23 cellular contexts compared by ENCODE assay signal in genomic region chr22:34319346-34319745, GRCh38.
"Had no signal": no experiment of that assay in that cellular context is flagged by ENCODE, and none has a peak within 500 bp of the region (broad histone marks: within the 10 kb centered on the region; RNA-seq: fewer than 3 reads in every experiment).

No MANE protein-coding gene starts in this region.

- H3K4me3 Mint-ChIP-seq: dendritic cell treated with granulocyte-macrophage colony-stimulating factor and Interleukin-4, amounts not matched to agents 40 ng/mL and 50 ng/mL, for 4 days; effector memory CD8-positive, alpha-beta T cell; endodermal cell had no signal

- H3K27me3 Mint-ChIP-seq: dendritic cell treated with granulocyte-macrophage colony-stimulating factor and Interleukin-4, amounts not matched to agents 40 ng/mL and 50 ng/mL, for 4 days; effector memory CD8-positive, alpha-beta T cell had no signal

- H3K27ac ChIP-seq: colonic mucosa, coronary artery, dorsolateral prefrontal cortex, epithelial cell of prostate, esophagus squamous epithelium, foreskin keratinocyte, gastrocnemius medialis, gastroesophageal sphincter, heart left ventricle, heart right ventricle had no signal

- H3K4me3 ChIP-seq: colonic mucosa, coronary artery, dorsolateral prefrontal cortex, esophagus squamous epithelium, gastrocnemius medialis, gastroesophageal sphincter, heart left ventricle, heart right ventricle had no signal

- DNase-seq: colonic mucosa; cortex of kidney; dermis blood vessel endothelial cell; dorsolateral prefrontal cortex; effector CD4-positive, alpha-beta T cell; effector CD8-positive, alpha-beta T cell; effector memory CD4-positive, alpha-beta T cell; effector memory CD8-positive, alpha-beta T cell; endodermal cell; erythroblast; esophagus squamous epithelium; foreskin fibroblast; foreskin keratinocyte; foreskin melanocyte; gastrocnemius medialis; glutamatergic neuron; head of caudate nucleus; heart left ventricle; heart right ventricle had no signal

- H3K4me1 Mint-ChIP-seq: endodermal cell had no signal

- H3K27ac Mint-ChIP-seq: dendritic cell treated with granulocyte-macrophage colony-stimulating factor and Interleukin-4, amounts not matched to agents 40 ng/mL and 50 ng/mL, for 4 days; effector memory CD8-positive, alpha-beta T cell; endodermal cell had no signal

- H3K4me1 ChIP-seq: colonic mucosa, esophagus squamous epithelium, foreskin keratinocyte, gastrocnemius medialis, gastroesophageal sphincter, heart right ventricle had no signal

- H3K36me3 ChIP-seq: colonic mucosa, esophagus squamous epithelium, gastrocnemius medialis, gastroesophageal sphincter, heart left ventricle, heart right ventricle had no signal

- H3K9me3 ChIP-seq: colonic mucosa, gastrocnemius medialis had no signal

- H3K27me3 ChIP-seq: colonic mucosa, foreskin keratinocyte, gastrocnemius medialis, heart left ventricle, heart right ventricle had no signal
